11 cellular contexts compared by ENCODE assay signal in genomic region chr16:27759301-27759871, GRCh38.
A peak's percentile ranks its signal among the peaks of the same experiment; 100 is the strongest.
DNase-seq lines count a peak whose midpoint lies in the region; ATAC-seq and TF ChIP-seq lines count a peak whose summit lies in the region.
"Had no signal": no experiment of that assay in that cellular context is flagged by ENCODE, and none has a peak within 500 bp of the region (broad histone marks: within the 10 kb centered on the region; RNA-seq: fewer than 3 reads in every experiment).

No MANE protein-coding gene starts in this region.

- H3K27ac Mint-ChIP-seq in stimulated activated naive CD8-positive, alpha-beta T cell treated with anti-CD3 and anti-CD28 coated beads, Interleukin-15, amount 100 ng/mL, for 72 hours, result no peak overlapping the region

- no peak for ATAC-seq in stimulated activated naive CD8-positive, alpha-beta T cell treated with anti-CD3 and anti-CD28 coated beads, Interleukin-15, amount 100 ng/mL, for 72 hours
- ATAC-seq: HepG2 had no signal

- H3K4me3 ChIP-seq in A673 (ENCODE audit: low read depth, low read length, poor library complexity, severe bottlenecking) (no peak overlapping the region), cardiac fibroblast (replicated peaks in 1 of 2; ENCODE audit: low read depth in 2 of 2, low read length in 2 of 2) (no peak overlapping the region)

- H3K27me3 ChIP-seq in A673 (replicated peaks; ENCODE audit: insufficient read depth, low read depth, low read length, poor library complexity) (no peaks in the 10 kb centered on the region), layer of hippocampus (ENCODE audit: control insufficient read depth, insufficient read depth, low read length) (no peaks in the 10 kb centered on the region)

- peaks cover 3% of the 10 kb centered on the region for H3K36me3 ChIP-seq in A673 (ENCODE audit: insufficient read depth, low read length, poor library complexity, severe bottlenecking)

- intact Hi-C loops in A673 (cut with micrococcal nuclease; ENCODE audit: unreplicated experiment), result no loop called here

- H3K27me3 Mint-ChIP-seq in stimulated activated naive CD8-positive, alpha-beta T cell treated with anti-CD3 and anti-CD28 coated beads, Interleukin-15, amount 100 ng/mL, for 72 hours, result no peaks in the 10 kb centered on the region
- H3K27me3 Mint-ChIP-seq: naive B cell had no signal

- no TSS peak for BruUV-seq in A673 (replicated peaks; lab: Mats Ljungman, UMichigan)

- CTCF ChIA-PET in A673 (lab: Charles Lee), result interaction anchor here (0.6 kb wide), 1 partner anchor 9 kb away, joined by 6 read pairs; no protein-coding TSS in a partner anchor

- no peak for TF ChIP-seq CTCF in A673 (conservative IDR thresholded peaks at IDR 0.05; ENCODE audit: low read depth, low read length)
- no peak for TF ChIP-seq CTCF in cardiac fibroblast (IDR thresholded peaks at IDR 0.05; ENCODE audit: low read depth, low read length)

- H3K4me3 Mint-ChIP-seq in stimulated activated naive CD8-positive, alpha-beta T cell treated with anti-CD3 and anti-CD28 coated beads, Interleukin-15, amount 100 ng/mL, for 72 hours, result no peak overlapping the region
- H3K4me3 Mint-ChIP-seq: naive B cell had no signal

- no peaks in the 10 kb centered on the region for H3K4me1 Mint-ChIP-seq in stimulated activated naive CD8-positive, alpha-beta T cell treated with anti-CD3 and anti-CD28 coated beads, Interleukin-15, amount 100 ng/mL, for 72 hours

- no peak overlapping the region for H3K27ac ChIP-seq in A673 (ENCODE audit: low read depth, low read length, poor library complexity, severe bottlenecking)
- H3K27ac ChIP-seq in layer of hippocampus (ENCODE audit: low read depth, low read length), result peak overlapping the region; percentile 72

- H3K9me3 Mint-ChIP-seq in stimulated activated naive CD8-positive, alpha-beta T cell treated with anti-CD3 and anti-CD28 coated beads, Interleukin-15, amount 100 ng/mL, for 72 hours, result no peaks in the 10 kb centered on the region

- POLR2A ChIA-PET in A673 (lab: Charles Lee; ENCODE audit: low non-redundant PET), result no interaction called here

- H3K9me3 ChIP-seq in A673 (ENCODE audit: low read depth, low read length, poor library complexity, severe bottlenecking), result peaks cover 2% of the 10 kb centered on the region

- DNase-seq in A673 (ENCODE audit: low spot score), result peak; percentile 19
- peak; percentile 49 for DNase-seq in HS-27A (ENCODE audit: low read depth)
- peak; percentile 48 to 67 for DNase-seq in cardiac fibroblast (ENCODE audit: low read depth in 2 of 2)
- no peak for DNase-seq in SKM-1 (lab: John Stamatoyannopoulos, UW; ENCODE audit: unreplicated experiment)
- no peak for DNase-seq in COR-L47 (lab: John Stamatoyannopoulos, UW)
- DNase-seq in stimulated activated naive CD8-positive, alpha-beta T cell treated with anti-CD3 and anti-CD28 coated beads, Interleukin-15, amount 100 ng/mL, for 72 hours, result no peak
- no peak for DNase-seq in pons (ENCODE audit: low spot score)
- DNase-seq: naive B cell, NCI-H2171 had no signal

- no peaks in the 10 kb centered on the region for H3K4me1 ChIP-seq in A673 (ENCODE audit: insufficient read depth, low read length, poor library complexity, severe bottlenecking)

Comparison
In these comparisons a context has a peak if more than half of its experiments do, and no peak if none do; other contexts are left out.
1. DNase-seq: peak in A673 (single experiment), HS-27A (single experiment) and cardiac fibroblast (2 of 2); none in SKM-1 (single experiment), COR-L47 (single experiment), stimulated activated naive CD8-positive, alpha-beta T cell treated with anti-CD3 and anti-CD28 coated beads, Interleukin-15, amount 100 ng/mL, for 72 hours (0 of 2) and pons (single experiment).